Comparison of ENCODE assay signal across 15 cellular contexts in the genomic region with DNA sequence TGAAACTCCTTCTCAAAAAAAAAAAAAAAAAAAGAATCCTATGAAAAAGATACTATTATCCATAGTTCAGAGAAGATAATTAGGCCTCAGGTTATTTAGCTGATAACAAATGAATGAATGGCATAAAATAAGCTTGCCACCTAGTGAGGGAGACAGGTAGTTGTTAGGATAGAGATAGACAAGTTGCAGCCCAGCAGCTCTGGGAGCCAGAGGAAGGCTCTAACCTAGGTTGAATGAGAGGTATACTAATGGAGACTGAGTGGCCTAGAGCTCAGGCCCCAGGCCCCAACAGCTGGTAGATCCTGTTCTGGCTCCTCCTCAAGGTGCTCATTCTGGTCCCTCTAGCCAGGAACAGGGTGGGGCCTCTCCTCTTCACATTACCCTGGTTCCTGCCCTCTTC. TPM values are rescaled to one million over a fixed set of nuclear protein-coding genes. Genes with fewer than 3 reads are reported as not detected.
DNase-seq lines count a peak whose midpoint lies in the region; ATAC-seq, FAIRE-seq and TF ChIP-seq lines count a peak whose summit lies in the region.
"Had no signal": no experiment of that assay in that cellular context is flagged by ENCODE, and none has a peak within 500 bp of the region (broad histone marks: within the 10 kb centered on the region; RNA-seq: fewer than 3 reads in every experiment).

No MANE protein-coding gene starts in this region.

- H3K27ac ChIP-seq in HepG2 (ENCODE audit: extremely low read length, insufficient read depth, low read length) (no peak overlapping the region), right lobe of liver (no peak overlapping the region), PC-3 (ENCODE audit: low read length) (no peak overlapping the region)
- H3K27ac ChIP-seq: Peyer's patch had no signal

- POLR2A ChIA-PET in HepG2 (lab: Yijun Ruan, JAX) (no interaction called here), PC-3 (lab: Charles Lee; ENCODE audit: unreplicated experiment) (no interaction called here)

- H4K20me1 ChIP-seq in HepG2 (ENCODE audit: insufficient read depth, low read length) = 0 out of 2 replicates have a peak, but pooled peaks cover 4% of the 10 kb centered on the region
- H4K20me1 ChIP-seq in PC-3 (ENCODE audit: low read length) = no peaks in the 10 kb centered on the region

- H3K9me2 ChIP-seq in PC-3 (replicated peaks; ENCODE audit: low read length) = no peaks in the 10 kb centered on the region

- TF ChIP-seq CTCF in HepG2 (CRISPR knock-in tag; IDR thresholded peaks at IDR 0.05) (no peak), right lobe of liver (IDR thresholded peaks at IDR 0.05) (no peak), PC-3 (conservative IDR thresholded peaks at IDR 0.05; ENCODE audit: low read depth, low read length) (no peak; the same call in 1 of the 2 replicates), epithelial cell of esophagus (IDR thresholded peaks at IDR 0.05; ENCODE audit: insufficient read depth, low read depth, low read length, missing control alignments) (peak; percentile 7)

- in situ Hi-C loops in HepG2 (cut with HindIII; ENCODE audit: extremely low pct_ligation_motif_present, low pct_unique_long_range_greater_than_20kb) = no loop called here

- H3K79me2 ChIP-seq in HepG2 (ENCODE audit: insufficient read depth, low read length) (no peaks in the 10 kb centered on the region), PC-3 (ENCODE audit: low read length) (no peaks in the 10 kb centered on the region)

- DNase-seq in HepG2 (ENCODE audit: low spot score) (no peak), right lobe of liver (no peak), PC-3 (peak; percentile 17), epithelial cell of esophagus (ENCODE audit: low read depth) (peak; percentile 7), NCI-H2196 treated with DMSO at 0.1 percent for 48 hours (lab: John Stamatoyannopoulos, UW; ENCODE audit: unreplicated experiment) (no peak)
- DNase-seq in stimulated activated CD4-positive, alpha-beta T cell treated with anti-CD3 and anti-CD28 coated beads, Interleukin-4, amount 100 ng/mL, for 24 hours = no peak
- DNase-seq: AML-193, Caco-2, IMR-90, NCI-H1436, NCI-H2029 treated with DMSO at 0.1 percent for 48 hours, SHP77 had no signal

- peaks cover 1 to 22% of the 10 kb centered on the region in 2 experiments; a peak in 4 of 5 replicates for H3K27me3 ChIP-seq in HepG2 (ENCODE audit: control insufficient read depth in 1 of 2, insufficient read depth in 2 of 2, low read length in 2 of 2)
- H3K27me3 ChIP-seq in right lobe of liver = no peaks in the 10 kb centered on the region
- no peaks in the 10 kb centered on the region for H3K27me3 ChIP-seq in PC-3 (ENCODE audit: low read length)
- H3K27me3 ChIP-seq: Peyer's patch had no signal

- intact Hi-C loops in HepG2 (cut with micrococcal nuclease; ENCODE audit: unreplicated experiment) (no loop called here), right lobe of liver (cut with DNase I) (no loop called here), PC-3 (cut with micrococcal nuclease) (no loop called here)

- BruUV-seq in HepG2 (replicated peaks; lab: Mats Ljungman, UMichigan) (no TSS peak), PC-3 (replicated peaks; lab: Mats Ljungman, UMichigan) (no TSS peak)

- FAIRE-seq in HepG2 (lab: Jason Lieb, UNC) = no peak
- FAIRE-seq: GM12892 had no signal

- H3K9me3 ChIP-seq in HepG2 (ENCODE audit: low read length) (no peaks in the 10 kb centered on the region), right lobe of liver (no peaks in the 10 kb centered on the region), PC-3 (ENCODE audit: low read length) (no peaks in the 10 kb centered on the region)
- H3K9me3 ChIP-seq: Caco-2, Peyer's patch had no signal

- CTCF ChIA-PET in HepG2 (lab: Yijun Ruan, JAX; ENCODE audit: low intra/inter-chr PET ratio, low total read pairs) = no interaction called here
- CTCF ChIA-PET in PC-3 (lab: Charles Lee) = interaction anchor here (0.6 to 1.0 kb wide), 3 partner anchors 52 to 151 kb away, joined by 3 to 5 read pairs (median 4); no protein-coding TSS in a partner anchor

- TF ChIP-seq EP300 in HepG2 (IDR thresholded peaks at IDR 0.05; ENCODE audit: low read depth in 2 of 2, low read length in 2 of 2) (no peak), HepG2 (CRISPR knock-in tag; IDR thresholded peaks at IDR 0.05; ENCODE audit: borderline replicate concordance) (no peak)

- H3K4me2 ChIP-seq in HepG2 (ENCODE audit: low read depth, low read length) (no peak overlapping the region), PC-3 (ENCODE audit: low read length) (no peak overlapping the region)

- H3K4me3 ChIP-seq in HepG2 (replicated peaks in 1 of 3; ENCODE audit: insufficient read depth in 1 of 3, low read depth in 2 of 3, low read length in 3 of 3) (no peak overlapping the region), right lobe of liver (no peak overlapping the region), PC-3 (ENCODE audit: low read length) (no peak overlapping the region), epithelial cell of esophagus (ENCODE audit: low read length) (no peak overlapping the region)
- H3K4me3 ChIP-seq: Peyer's patch had no signal

- H3K9ac ChIP-seq in HepG2 (ENCODE audit: insufficient read depth, low read depth, low read length) (no peak overlapping the region), PC-3 (ENCODE audit: low read length) (no peak overlapping the region)

- TF ChIP-seq POLR2A in HepG2 (IDR thresholded peaks at IDR 0.05; ENCODE audit: insufficient read depth in 1 of 2, low read depth in 2 of 2, low read length in 2 of 2) = no peak
- no peak for TF ChIP-seq POLR2A in right lobe of liver (IDR thresholded peaks at IDR 0.05)

- ATAC-seq in HepG2 (peak; percentile 26; the same call in 1 of the 3 replicates), right lobe of liver (no peak), PC-3 (peak; percentile 51), HG02610 (IDR thresholded peaks at IDR 0.05; ENCODE audit: unreplicated experiment) (no peak)

- H3K36me3 ChIP-seq in HepG2 (replicated peaks in 1 of 2; ENCODE audit: control insufficient read depth in 1 of 2, insufficient read depth in 2 of 2, low read length in 2 of 2) (no peaks in the 10 kb centered on the region), right lobe of liver (no peaks in the 10 kb centered on the region), PC-3 (ENCODE audit: low read depth, low read length) (no peaks in the 10 kb centered on the region)
- H3K36me3 ChIP-seq: Peyer's patch had no signal

- H3K4me1 ChIP-seq in HepG2 (ENCODE audit: insufficient read depth, low read length) (peaks cover 36% of the 10 kb centered on the region), right lobe of liver (no peaks in the 10 kb centered on the region), PC-3 (ENCODE audit: insufficient read depth, low read length) (no peaks in the 10 kb centered on the region)
- H3K4me1 ChIP-seq: Peyer's patch had no signal

- H2AFZ ChIP-seq in HepG2 (ENCODE audit: low read length) = no peak overlapping the region
- no peak overlapping the region for H2AFZ ChIP-seq in PC-3 (ENCODE audit: low read length)

- no peaks in the 10 kb centered on the region for H3F3A ChIP-seq in PC-3 (ENCODE audit: low read length, unreplicated experiment)

- TF ChIP-seq RAD21 in HepG2 (CRISPR knock-in tag; IDR thresholded peaks at IDR 0.05) = no peak

RNA-seq across cellular contexts. Expression of gene RSPO1, which starts 20.6 kb away (rescaled TPM):
- total RNA-seq in HepG2 (2016; rRNA removed; fragmentation: Illumina TruSeq; extraction: Trizol) (not detected in 2 replicates), right lobe of liver (not detected), PC-3 (2014; rRNA removed) (not detected in 2 replicates)
- not detected in 2 replicates for total RNA-seq in HepG2 (2016; cell fraction: cytosol; rRNA removed; fragmentation: Illumina TruSeq; extraction: Trizol; ENCODE audit: low read depth)
- not detected in 2 replicates for total RNA-seq in HepG2 (2016; cell fraction: insoluble cytoplasmic fraction; rRNA removed; fragmentation: Illumina TruSeq; extraction: Trizol)
- total RNA-seq in HepG2 (2016; cell fraction: membrane; rRNA removed; fragmentation: Illumina TruSeq; extraction: Trizol) = not detected in 2 replicates
- total RNA-seq in HepG2 (2016; cell fraction: nucleus; rRNA removed; fragmentation: Illumina TruSeq; extraction: Trizol) = not detected in 2 replicates
- not detected in 2 replicates for polyA plus RNA-seq in HepG2 (2011; rRNA removed)
- polyA plus RNA-seq in HepG2 (2011; cell fraction: cytosol; rRNA removed) = not detected in 2 replicates
- polyA plus RNA-seq in HepG2 (2011; cell fraction: nucleus; rRNA removed) = not detected in 2 replicates
- polyA plus RNA-seq in HepG2 (2012) = not detected in 2 replicates
- polyA plus RNA-seq in HepG2 (2016; cell fraction: cytosol; fragmentation: Illumina TruSeq; extraction: Trizol; ENCODE audit: low read depth) = not detected in 2 replicates
- not detected in 2 replicates for polyA plus RNA-seq in HepG2 (2016; cell fraction: insoluble cytoplasmic fraction; fragmentation: Illumina TruSeq; extraction: Trizol; ENCODE audit: low read depth)
- polyA plus RNA-seq in HepG2 (2016; cell fraction: membrane; fragmentation: Illumina TruSeq; extraction: Trizol; ENCODE audit: low read depth) = not detected in 2 replicates
- polyA plus RNA-seq in HepG2 (2016; cell fraction: nucleus; fragmentation: Illumina TruSeq; extraction: Trizol; ENCODE audit: insufficient read depth, low read depth) = not detected in 2 replicates
- not detected in 2 replicates for polyA minus RNA-seq in HepG2 (2011; rRNA and poly(A)+ RNA removed; ENCODE audit: low replicate concordance)
- polyA minus RNA-seq in HepG2 (2011; cell fraction: cytosol; rRNA and poly(A)+ RNA removed) = not detected in 2 replicates
- polyA minus RNA-seq in HepG2 (2011; cell fraction: nucleus; rRNA and poly(A)+ RNA removed) = not detected in 2 replicates
- total RNA-seq: Caco-2, IMR-90 had no signal
- polyA plus RNA-seq: IMR-90 had no signal

RNA-seq across cellular contexts. Expression of gene CDCA8, which starts 37.0 kb away (rescaled TPM):
- 38.6 and 48.7 TPM in 2 replicates for total RNA-seq in HepG2 (2016; rRNA removed; fragmentation: Illumina TruSeq; extraction: Trizol)
- 8.9 and 10.2 TPM in 2 replicates for total RNA-seq in HepG2 (2016; cell fraction: cytosol; rRNA removed; fragmentation: Illumina TruSeq; extraction: Trizol; ENCODE audit: low read depth)
- 38.9 and 41.7 TPM in 2 replicates for total RNA-seq in HepG2 (2016; cell fraction: insoluble cytoplasmic fraction; rRNA removed; fragmentation: Illumina TruSeq; extraction: Trizol)
- 24.2 and 26.4 TPM in 2 replicates for total RNA-seq in HepG2 (2016; cell fraction: membrane; rRNA removed; fragmentation: Illumina TruSeq; extraction: Trizol)
- total RNA-seq in HepG2 (2016; cell fraction: nucleus; rRNA removed; fragmentation: Illumina TruSeq; extraction: Trizol) = 18.9 and 20.3 TPM in 2 replicates
- 16.7 and 24.1 TPM in 2 replicates for polyA plus RNA-seq in HepG2 (2011; rRNA removed)
- polyA plus RNA-seq in HepG2 (2011; cell fraction: cytosol; rRNA removed) = 20.5 and 26.2 TPM in 2 replicates
- polyA plus RNA-seq in HepG2 (2011; cell fraction: nucleus; rRNA removed) = 11.8 and 15.5 TPM in 2 replicates
- 10.8 and 17.1 TPM in 2 replicates for polyA plus RNA-seq in HepG2 (2012)
- 5.2 and 5.7 TPM in 2 replicates for polyA plus RNA-seq in HepG2 (2016; cell fraction: cytosol; fragmentation: Illumina TruSeq; extraction: Trizol; ENCODE audit: low read depth)
- polyA plus RNA-seq in HepG2 (2016; cell fraction: insoluble cytoplasmic fraction; fragmentation: Illumina TruSeq; extraction: Trizol; ENCODE audit: low read depth) = 45.9 and 54.1 TPM in 2 replicates
- 12.7 and 13.2 TPM in 2 replicates for polyA plus RNA-seq in HepG2 (2016; cell fraction: membrane; fragmentation: Illumina TruSeq; extraction: Trizol; ENCODE audit: low read depth)
- polyA plus RNA-seq in HepG2 (2016; cell fraction: nucleus; fragmentation: Illumina TruSeq; extraction: Trizol; ENCODE audit: insufficient read depth, low read depth) = 32.7 and 33.4 TPM in 2 replicates
- 32.5 and 61.3 TPM in 2 replicates for polyA minus RNA-seq in HepG2 (2011; rRNA and poly(A)+ RNA removed; ENCODE audit: low replicate concordance)
- 12.6 and 18.5 TPM in 2 replicates for polyA minus RNA-seq in HepG2 (2011; cell fraction: cytosol; rRNA and poly(A)+ RNA removed)
- 6.8 and 9.4 TPM in 2 replicates for polyA minus RNA-seq in HepG2 (2011; cell fraction: nucleus; rRNA and poly(A)+ RNA removed)
- total RNA-seq in right lobe of liver = 1 to 10 TPM in 2 of 6 experiments, under 1 TPM in 4; 0.31 to 2.2 (median 0.76) TPM
- total RNA-seq in PC-3 (2014; rRNA removed) = 30.1 and 31.8 TPM in 2 replicates

RNA-seq across cellular contexts. Expression of gene GNL2, which starts 59.5 kb away (rescaled TPM):
- total RNA-seq in HepG2 (2016; rRNA removed; fragmentation: Illumina TruSeq; extraction: Trizol) (72.1 and 101 TPM in 2 replicates), right lobe of liver (10 to 100 TPM; 10.4 to 29.0 (median 19.9) TPM), PC-3 (2014; rRNA removed) (93.4 and 110 TPM in 2 replicates)
- total RNA-seq in HepG2 (2016; cell fraction: cytosol; rRNA removed; fragmentation: Illumina TruSeq; extraction: Trizol; ENCODE audit: low read depth) = 16.7 and 23.2 TPM in 2 replicates
- total RNA-seq in HepG2 (2016; cell fraction: insoluble cytoplasmic fraction; rRNA removed; fragmentation: Illumina TruSeq; extraction: Trizol) = 79.2 and 107 TPM in 2 replicates
- total RNA-seq in HepG2 (2016; cell fraction: membrane; rRNA removed; fragmentation: Illumina TruSeq; extraction: Trizol) = 24.0 and 31.0 TPM in 2 replicates
- 53.4 and 56.4 TPM in 2 replicates for total RNA-seq in HepG2 (2016; cell fraction: nucleus; rRNA removed; fragmentation: Illumina TruSeq; extraction: Trizol)
- polyA plus RNA-seq in HepG2 (2011; rRNA removed) = 31.2 and 32.1 TPM in 2 replicates
- polyA plus RNA-seq in HepG2 (2011; cell fraction: cytosol; rRNA removed) = 12.2 and 16.1 TPM in 2 replicates
- polyA plus RNA-seq in HepG2 (2011; cell fraction: nucleus; rRNA removed) = 28.4 and 31.6 TPM in 2 replicates
- polyA plus RNA-seq in HepG2 (2012) = 37.2 and 45.4 TPM in 2 replicates
- 13.7 and 14.9 TPM in 2 replicates for polyA plus RNA-seq in HepG2 (2016; cell fraction: cytosol; fragmentation: Illumina TruSeq; extraction: Trizol; ENCODE audit: low read depth)
- polyA plus RNA-seq in HepG2 (2016; cell fraction: insoluble cytoplasmic fraction; fragmentation: Illumina TruSeq; extraction: Trizol; ENCODE audit: low read depth) = 107 and 128 TPM in 2 replicates
- polyA plus RNA-seq in HepG2 (2016; cell fraction: membrane; fragmentation: Illumina TruSeq; extraction: Trizol; ENCODE audit: low read depth) = 15.5 and 20.8 TPM in 2 replicates
- polyA plus RNA-seq in HepG2 (2016; cell fraction: nucleus; fragmentation: Illumina TruSeq; extraction: Trizol; ENCODE audit: insufficient read depth, low read depth) = 67.9 and 80.0 TPM in 2 replicates
- 56.5 and 121 TPM in 2 replicates for polyA minus RNA-seq in HepG2 (2011; rRNA and poly(A)+ RNA removed; ENCODE audit: low replicate concordance)
- 22.3 and 25.8 TPM in 2 replicates for polyA minus RNA-seq in HepG2 (2011; cell fraction: cytosol; rRNA and poly(A)+ RNA removed)
- polyA minus RNA-seq in HepG2 (2011; cell fraction: nucleus; rRNA and poly(A)+ RNA removed) = 103 and 108 TPM in 2 replicates

Comparison
In these comparisons a context has a peak if more than half of its experiments do, and no peak if none do; other contexts are left out.
1. ATAC-seq: peak in HepG2 (single experiment) and PC-3 (single experiment); none in right lobe of liver (0 of 4) and HG02610 (single experiment).
2. DNase-seq: peak in PC-3 (single experiment) and epithelial cell of esophagus (single experiment); none in HepG2 (single experiment), right lobe of liver (0 of 3), stimulated activated CD4-positive, alpha-beta T cell treated with anti-CD3 and anti-CD28 coated beads, Interleukin-4, amount 100 ng/mL, for 24 hours (single experiment) and NCI-H2196 treated with DMSO at 0.1 percent for 48 hours (single experiment).